In genomic region chr1:26045712-26046312, GRCh38 we compare ENCODE assay signal across 13 cellular contexts. TPM values are rescaled to one million over a fixed set of nuclear protein-coding genes. Genes with fewer than 3 reads are reported as not detected.
DNase-seq lines count a peak whose midpoint lies in the region; ATAC-seq, FAIRE-seq and TF ChIP-seq lines count a peak whose summit lies in the region.
"Had no signal": no experiment of that assay in that cellular context is flagged by ENCODE, and none has a peak within 500 bp of the region (broad histone marks: within the 10 kb centered on the region; RNA-seq: fewer than 3 reads in every experiment).

Gene SLC30A2 (minus strand): TSS chr1:26046118. CDS start chr1:26045896, 222 bp downstream.

- no peak within 1 kb of the TSS for H3K4me3 Mint-ChIP-seq in activated naive CD4-positive, alpha-beta T cell treated with anti-CD3 and anti-CD28 coated beads for 36 hours
- H3K4me3 Mint-ChIP-seq in type B pancreatic cell: peak within 1 kb of the TSS; percentile 87

- peak within 1 kb of the TSS; percentile 50 for H3K27ac Mint-ChIP-seq in activated naive CD4-positive, alpha-beta T cell treated with anti-CD3 and anti-CD28 coated beads for 36 hours
- peak within 1 kb of the TSS; percentile 82 for H3K27ac Mint-ChIP-seq in type B pancreatic cell

- H3K36me3 ChIP-seq in body of pancreas (replicated peaks in 1 of 2; ENCODE audit: insufficient read depth in 1 of 2, low read depth in 2 of 2) (peaks cover 0 to 2% of the 10 kb centered on the region in 2 donors), kidney (ENCODE audit: control insufficient read depth in 1 of 2, insufficient read depth in 2 of 2, low read length in 2 of 2) (peaks cover 0 to 5% of the 10 kb centered on the region in 2 donors), uterus (no peaks in the 10 kb centered on the region)
- H3K36me3 ChIP-seq: colonic mucosa had no signal

- peak within 1 kb of the TSS; percentile 87 to 96 (median 93) for H3K27ac ChIP-seq in body of pancreas
- peak within 1 kb of the TSS; percentile 28 to 72 for H3K27ac ChIP-seq in kidney (ENCODE audit: low read depth in 2 of 2, low read length in 2 of 2)
- H3K27ac ChIP-seq in uterus: no peak within 1 kb of the TSS
- H3K27ac ChIP-seq: C4-2B, colonic mucosa, PC-9 had no signal

- H3K27me3 ChIP-seq in body of pancreas (no peaks in the 10 kb centered on the region), uterus (peaks cover 11 to 14% of the 10 kb centered on the region in 2 donors)

- intact Hi-C loops in activated naive CD4-positive, alpha-beta T cell treated with anti-CD3 and anti-CD28 coated beads for 36 hours (cut with micrococcal nuclease): no loop called here
- intact Hi-C loops in body of pancreas (cut with DNase I) (no loop called here), kidney (cut with DNase I) (no loop called here), uterus (cut with DNase I; ENCODE audit: low total_unique reads) (no loop called here)

- CTCF ChIA-PET in activated naive CD4-positive, alpha-beta T cell treated with anti-CD3 and anti-CD28 coated beads for 36 hours (lab: Charles Lee): interaction anchor here (1.2 to 1.4 kb wide), 2 partner anchors 10 to 11 kb away, joined by 3 to 4 read pairs; no protein-coding TSS in a partner anchor

- H3K4me1 Mint-ChIP-seq in activated naive CD4-positive, alpha-beta T cell treated with anti-CD3 and anti-CD28 coated beads for 36 hours (ENCODE audit: low read depth): peaks cover 6% of the 10 kb centered on the region
- H3K4me1 Mint-ChIP-seq in type B pancreatic cell (ENCODE audit: unreplicated experiment): peaks cover 10% of the 10 kb centered on the region

- no peaks in the 10 kb centered on the region for H3K36me3 Mint-ChIP-seq in activated naive CD4-positive, alpha-beta T cell treated with anti-CD3 and anti-CD28 coated beads for 36 hours (ENCODE audit: low read depth)
- H3K36me3 Mint-ChIP-seq in type B pancreatic cell: no peaks in the 10 kb centered on the region

- no peaks in the 10 kb centered on the region for H3K9me3 ChIP-seq in body of pancreas
- no peaks in the 10 kb centered on the region for H3K9me3 ChIP-seq in kidney (ENCODE audit: control insufficient read depth in 1 of 2, low read length in 2 of 2)
- no peaks in the 10 kb centered on the region for H3K9me3 ChIP-seq in uterus
- H3K9me3 ChIP-seq: colonic mucosa had no signal

- DNase-seq in activated naive CD4-positive, alpha-beta T cell treated with anti-CD3 and anti-CD28 coated beads for 36 hours: no peak
- DNase-seq in activated naive CD4-positive, alpha-beta T cell treated with Interleukin-2 at 50 U/mL for 16 hours: no peak
- DNase-seq in body of pancreas (peak; percentile 65 to 76 (median 66)), kidney (no peak), type B pancreatic cell (ENCODE audit: extremely low spot score, unreplicated experiment) (no peak), NCI-H774 (lab: John Stamatoyannopoulos, UW) (no peak), uterus (no peak), RPMI8226 (no peak)
- DNase-seq: activated CD4-positive, alpha-beta T cell treated with anti-CD3 and anti-CD28 coated beads, Interleukin-2, amount 50 U/mL, for 48 hours; colonic mucosa; PC-9 had no signal

- H3K4me3 ChIP-seq in body of pancreas (peak within 1 kb of the TSS; percentile 20 to 49), kidney (ENCODE audit: low read length in 2 of 2) (peak within 1 kb of the TSS; percentile 64 to 72), uterus (no peak within 1 kb of the TSS)
- H3K4me3 ChIP-seq: colonic mucosa, lung, PC-9 had no signal

- H3K9ac ChIP-seq in kidney (ENCODE audit: low read length in 2 of 2): peak within 1 kb of the TSS; percentile 34 to 36

- peaks cover 50% of the 10 kb centered on the region for H3K27me3 Mint-ChIP-seq in activated naive CD4-positive, alpha-beta T cell treated with anti-CD3 and anti-CD28 coated beads for 36 hours (ENCODE audit: low read depth)
- peaks cover 77% of the 10 kb centered on the region for H3K27me3 Mint-ChIP-seq in type B pancreatic cell

- H3K4me1 ChIP-seq in body of pancreas: peaks cover 70% of the 10 kb centered on the region
- peaks cover 8 to 11% of the 10 kb centered on the region in 2 donors for H3K4me1 ChIP-seq in kidney (ENCODE audit: control insufficient read depth in 1 of 2, insufficient read depth in 1 of 2, low read depth in 1 of 2, low read length in 2 of 2)
- H3K4me1 ChIP-seq in uterus: peaks cover 0 to 10% of the 10 kb centered on the region in 2 donors

- FAIRE-seq in kidney (lab: Jason Lieb, UNC): no peak

- no peaks in the 10 kb centered on the region for H3K9me3 Mint-ChIP-seq in activated naive CD4-positive, alpha-beta T cell treated with anti-CD3 and anti-CD28 coated beads for 36 hours
- H3K9me3 Mint-ChIP-seq in type B pancreatic cell: no peaks in the 10 kb centered on the region

- ATAC-seq in body of pancreas: peak; percentile 66

- TF ChIP-seq POLR2A in body of pancreas (IDR thresholded peaks at IDR 0.05) (peak; percentile 70 to 78 (median 78)), uterus (IDR thresholded peaks at IDR 0.05) (no peak)

- TF ChIP-seq CTCF in body of pancreas (IDR thresholded peaks at IDR 0.05): peak in 1 of 7 experiments; percentile 8
- no peak for TF ChIP-seq CTCF in kidney (IDR thresholded peaks at IDR 0.05; ENCODE audit: borderline replicate concordance, extremely low read depth, insufficient read depth)
- TF ChIP-seq CTCF in type B pancreatic cell (conservative IDR thresholded peaks at IDR 0.05): no peak
- TF ChIP-seq CTCF in uterus (IDR thresholded peaks at IDR 0.05): no peak

- 2% methylated on average over 48 of the region's 69 CpGs; no CpG with 5 or more reads in 1 of the 2 donors for WGBS in body of pancreas, 2 donors

RNA-seq across cellular contexts. Expression of gene SLC30A2, which starts in this region (rescaled TPM):
- not detected for total RNA-seq in activated naive CD4-positive, alpha-beta T cell treated with anti-CD3 and anti-CD28 coated beads for 36 hours
- total RNA-seq in body of pancreas (10 to 100 TPM; 44.5 to 64.6 TPM), kidney (34.4 TPM), type B pancreatic cell (ENCODE audit: low replicate concordance) (4.4 and 24.4 TPM in 2 replicates), uterus (under 1 TPM in 2 of 4 donors, not detected in 2; 0.07 to 0.49 TPM)
- 26.8 TPM for polyA plus RNA-seq in kidney (ENCODE audit: insufficient read depth, low read depth, low replicate concordance)
- total RNA-seq: PC-9 had no signal

Comparison
In these comparisons a context has a peak if more than half of its experiments do, and no peak if none do; other contexts are left out.
1. DNase-seq: peak in body of pancreas (4 of 4); none in activated naive CD4-positive, alpha-beta T cell treated with anti-CD3 and anti-CD28 coated beads for 36 hours (single experiment), activated naive CD4-positive, alpha-beta T cell treated with Interleukin-2 at 50 U/mL for 16 hours (single experiment), kidney (single experiment), type B pancreatic cell (single experiment), NCI-H774 (single experiment), uterus (0 of 2) and RPMI8226 (single experiment).
2. H3K27ac ChIP-seq: peak in body of pancreas (4 of 4) and kidney (2 of 2); none in uterus (0 of 2).
3. H3K4me3 ChIP-seq: peak in body of pancreas (2 of 2) and kidney (2 of 2); none in uterus (0 of 2).
4. POLR2A ChIP-seq: peak in body of pancreas (3 of 3); none in uterus (0 of 2).